ENCODE assay signal across 7 cellular contexts in genomic region chr1:236917448-236917847, GRCh38.
"Had no signal": no experiment of that assay in that cellular context is flagged by ENCODE, and none has a peak within 500 bp of the region (broad histone marks: within the 10 kb centered on the region; RNA-seq: fewer than 3 reads in every experiment).

No MANE protein-coding gene starts in this region.

- FAIRE-seq: HepG2, HTR-8/SVneo had no signal

- H3K27ac ChIP-seq: HL-60, KMS-11 had no signal

- ATAC-seq: HepG2 had no signal

- DNase-seq: IMR-90, KBM-7, KG1 had no signal

- H3K9ac ChIP-seq: KMS-11 had no signal

- H3K4me2 ChIP-seq: KMS-11 had no signal
